In genomic region chr3:39146611-39147373, GRCh38 we compare ENCODE assay signal across 8 cellular contexts. TPM values are rescaled to one million over a fixed set of nuclear protein-coding genes. Genes with fewer than 3 reads are reported as not detected.
DNase-seq lines count a peak whose midpoint lies in the region; ATAC-seq, FAIRE-seq and TF ChIP-seq lines count a peak whose summit lies in the region.

No MANE protein-coding gene starts in this region.

- H3K27me3 Mint-ChIP-seq in activated T-helper 2 cell treated with anti-CD3 and anti-CD28 coated beads, Interferon-gamma antibody, Interleukin-2, Interleukin-4, amounts not matched to agents 10 μg/mL and 5 μg/mL and 100 μg/mL, durations not matched to agents 14 hours and 24 hours and 36 hours (ENCODE audit: low read depth), result no peaks in the 10 kb centered on the region
- peaks cover 2% of the 10 kb centered on the region for H3K27me3 Mint-ChIP-seq in type B pancreatic cell

- H3K9me3 ChIP-seq in PC-3 (ENCODE audit: low read length) (no peaks in the 10 kb centered on the region), pancreas (no peaks in the 10 kb centered on the region)

- no peaks in the 10 kb centered on the region for H3K9me3 Mint-ChIP-seq in activated T-helper 2 cell treated with anti-CD3 and anti-CD28 coated beads, Interferon-gamma antibody, Interleukin-2, Interleukin-4, amounts not matched to agents 10 μg/mL and 5 μg/mL and 100 μg/mL, durations not matched to agents 14 hours and 24 hours and 36 hours
- H3K9me3 Mint-ChIP-seq in type B pancreatic cell, result no peaks in the 10 kb centered on the region

- H3K9ac ChIP-seq in PC-3 (ENCODE audit: low read length), result 0 out of 2 replicates have a peak overlapping the region, but pooled peaks have one; percentile 2

- H3K4me3 Mint-ChIP-seq in activated T-helper 2 cell treated with anti-CD3 and anti-CD28 coated beads, Interferon-gamma antibody, Interleukin-2, Interleukin-4, amounts not matched to agents 10 μg/mL and 5 μg/mL and 100 μg/mL, durations not matched to agents 14 hours and 24 hours and 36 hours (ENCODE audit: low read depth), result peak overlapping the region; percentile 89
- H3K4me3 Mint-ChIP-seq in type B pancreatic cell, result peak overlapping the region; percentile 75

- H3K36me3 ChIP-seq in PC-3 (ENCODE audit: low read depth, low read length) (peaks cover 47% of the 10 kb centered on the region), pancreas (peaks cover 20 to 43% (median 28%) of the 10 kb centered on the region in 3 donors)

- ATAC-seq in PC-3 (peak; percentile 74), pancreas (peak; percentile 27 to 61 (median 50)), HG02981 (IDR thresholded peaks at IDR 0.05; ENCODE audit: unreplicated experiment) (no peak)

- H3K4me1 ChIP-seq in PC-3 (ENCODE audit: insufficient read depth, low read length) (peaks cover 76% of the 10 kb centered on the region), pancreas (peaks cover 56 to 77% (median 58%) of the 10 kb centered on the region in 3 donors)

- no peaks in the 10 kb centered on the region for H3K9me2 ChIP-seq in PC-3 (replicated peaks; ENCODE audit: low read length)

- peaks cover 57% of the 10 kb centered on the region for H3K4me1 Mint-ChIP-seq in activated T-helper 2 cell treated with anti-CD3 and anti-CD28 coated beads, Interferon-gamma antibody, Interleukin-2, Interleukin-4, amounts not matched to agents 10 μg/mL and 5 μg/mL and 100 μg/mL, durations not matched to agents 14 hours and 24 hours and 36 hours (ENCODE audit: low read depth)
- peaks cover 62% of the 10 kb centered on the region for H3K4me1 Mint-ChIP-seq in type B pancreatic cell (ENCODE audit: unreplicated experiment)

- peaks cover 90% of the 10 kb centered on the region for H3K79me2 ChIP-seq in PC-3 (ENCODE audit: low read length)

- no peak for FAIRE-seq in pancreas (lab: Jason Lieb, UNC)

- POLR2A ChIA-PET in PC-3 (lab: Charles Lee; ENCODE audit: unreplicated experiment), result no interaction called here

- H2AFZ ChIP-seq in PC-3 (ENCODE audit: low read length), result no peak overlapping the region

- peak overlapping the region; percentile 94 for H3K27ac Mint-ChIP-seq in activated T-helper 2 cell treated with anti-CD3 and anti-CD28 coated beads, Interferon-gamma antibody, Interleukin-2, Interleukin-4, amounts not matched to agents 10 μg/mL and 5 μg/mL and 100 μg/mL, durations not matched to agents 14 hours and 24 hours and 36 hours
- H3K27ac Mint-ChIP-seq in type B pancreatic cell, result peak overlapping the region; percentile 99

- H3K36me3 Mint-ChIP-seq in activated T-helper 2 cell treated with anti-CD3 and anti-CD28 coated beads, Interferon-gamma antibody, Interleukin-2, Interleukin-4, amounts not matched to agents 10 μg/mL and 5 μg/mL and 100 μg/mL, durations not matched to agents 14 hours and 24 hours and 36 hours (ENCODE audit: low read depth), result peaks cover 98% of the 10 kb centered on the region
- H3K36me3 Mint-ChIP-seq in type B pancreatic cell, result peaks cover 24% of the 10 kb centered on the region

- 40 to 49% methylated on average over 10 to 11 of the region's 11 CpGs for WGBS in pancreas, 2 donors

- BruUV-seq in PC-3 (replicated peaks; lab: Mats Ljungman, UMichigan), result no TSS peak

- H3K27ac ChIP-seq in PC-3 (ENCODE audit: low read length), result peak overlapping the region; percentile 64
- peak overlapping the region; percentile 9 to 100 (median 74) for H3K27ac ChIP-seq in pancreas

- H3K4me3 ChIP-seq in PC-3 (ENCODE audit: low read length) (peak overlapping the region; percentile 36), fibroblast of villous mesenchyme (ENCODE audit: low read depth, low read length) (peak overlapping the region; percentile 39), pancreas (peak overlapping the region in 2 of 4 donors; percentile 6 to 8)

- peak; percentile 87 for DNase-seq in AG08396 (ENCODE audit: low spot score)
- DNase-seq in GM20000 (ENCODE audit: low spot score), result peak; percentile 34
- peak; percentile 97 for DNase-seq in PC-3
- peak; percentile 65 for DNase-seq in activated T-helper 2 cell treated with anti-CD3 and anti-CD28 coated beads, Interferon-gamma antibody, Interleukin-2, Interleukin-4, amounts not matched to agents 10 μg/mL and 5 μg/mL and 100 μg/mL, durations not matched to agents 14 hours and 24 hours and 36 hours (ENCODE audit: low spot score)
- DNase-seq in fibroblast of villous mesenchyme (ENCODE audit: low read depth), result peak; percentile 96
- DNase-seq in pancreas, result peak in 5 of 6 donors; percentile 57 to 80 (median 74)
- DNase-seq in type B pancreatic cell (ENCODE audit: extremely low spot score, unreplicated experiment), result no peak

- intact Hi-C loops in PC-3 (cut with micrococcal nuclease) (no loop called here), pancreas (cut with DNase I) (no loop called here)
- intact Hi-C loops in activated T-helper 2 cell treated with anti-CD3 and anti-CD28 coated beads, Interferon-gamma antibody, Interleukin-2, Interleukin-4, amounts not matched to agents 10 μg/mL and 5 μg/mL and 100 μg/mL, durations not matched to agents 14 hours and 24 hours and 36 hours (cut with micrococcal nuclease), result no loop called here

- peak overlapping the region; percentile 98 for H3K4me2 ChIP-seq in PC-3 (ENCODE audit: low read length)

- CTCF ChIA-PET in PC-3 (lab: Charles Lee), result no interaction called here

- no peak for TF ChIP-seq CTCF in GM20000 (IDR thresholded peaks at IDR 0.05; ENCODE audit: extremely low read depth, missing control alignments)
- TF ChIP-seq CTCF in PC-3 (conservative IDR thresholded peaks at IDR 0.05; ENCODE audit: low read depth, low read length), result no peak
- TF ChIP-seq CTCF in fibroblast of villous mesenchyme (IDR thresholded peaks at IDR 0.05; ENCODE audit: insufficient read depth, low read depth, low read length), result no peak
- TF ChIP-seq CTCF in pancreas (IDR thresholded peaks at IDR 0.05), result no peak
- no peak for TF ChIP-seq CTCF in type B pancreatic cell (conservative IDR thresholded peaks at IDR 0.05)

- no peaks in the 10 kb centered on the region for H3F3A ChIP-seq in PC-3 (ENCODE audit: low read length, unreplicated experiment)

- peaks cover 91% of the 10 kb centered on the region for H4K20me1 ChIP-seq in PC-3 (ENCODE audit: low read length)

- H3K27me3 ChIP-seq in PC-3 (ENCODE audit: low read length) (no peaks in the 10 kb centered on the region), pancreas (no peaks in the 10 kb centered on the region)

RNA-seq across cellular contexts. Expression of gene CSRNP1, which starts 6.6 kb away (rescaled TPM):
- total RNA-seq in PC-3 (2014; rRNA removed), result 72.3 and 86.9 TPM in 2 replicates
- total RNA-seq in activated T-helper 2 cell treated with anti-CD3 and anti-CD28 coated beads, Interferon-gamma antibody, Interleukin-2, Interleukin-4, amounts not matched to agents 10 μg/mL and 5 μg/mL and 100 μg/mL, durations not matched to agents 14 hours and 24 hours and 36 hours, result 54.0 and 55.4 TPM in 2 replicates
- 16.8 and 20.7 TPM in 2 replicates for total RNA-seq in fibroblast of villous mesenchyme
- total RNA-seq in pancreas, result 10 to 100 TPM in 5 of 6 donors, 1 to 10 TPM in 1; 9.0 to 29.2 (median 13.4) TPM
- 10 to 100 TPM; 20.3 to 31.4 TPM for polyA plus RNA-seq in pancreas
- total RNA-seq in type B pancreatic cell (ENCODE audit: low replicate concordance), result 7.5 and 24.5 TPM in 2 replicates

RNA-seq across cellular contexts. Expression of gene TTC21A, which starts 39.3 kb away (rescaled TPM):
- 1.2 TPM in 2 replicates for total RNA-seq in PC-3 (2014; rRNA removed)
- total RNA-seq in activated T-helper 2 cell treated with anti-CD3 and anti-CD28 coated beads, Interferon-gamma antibody, Interleukin-2, Interleukin-4, amounts not matched to agents 10 μg/mL and 5 μg/mL and 100 μg/mL, durations not matched to agents 14 hours and 24 hours and 36 hours, result 0.55 TPM in 2 replicates
- 3.5 and 3.9 TPM in 2 replicates for total RNA-seq in fibroblast of villous mesenchyme
- total RNA-seq in pancreas, result 1 to 10 TPM; 3.1 to 9.6 (median 5.5) TPM
- 10 to 100 TPM; 21.7 to 31.3 TPM for polyA plus RNA-seq in pancreas
- 9.8 and 10.3 TPM in 2 replicates for total RNA-seq in type B pancreatic cell (ENCODE audit: low replicate concordance)

RNA-seq across cellular contexts. Expression of gene GORASP1, which starts 39.4 kb away (rescaled TPM):
- 47.4 and 58.9 TPM in 2 replicates for total RNA-seq in PC-3 (2014; rRNA removed)
- 31.8 and 32.6 TPM in 2 replicates for total RNA-seq in activated T-helper 2 cell treated with anti-CD3 and anti-CD28 coated beads, Interferon-gamma antibody, Interleukin-2, Interleukin-4, amounts not matched to agents 10 μg/mL and 5 μg/mL and 100 μg/mL, durations not matched to agents 14 hours and 24 hours and 36 hours
- 44.9 and 50.9 TPM in 2 replicates for total RNA-seq in fibroblast of villous mesenchyme
- total RNA-seq in pancreas, result 10 to 100 TPM; 25.9 to 48.6 (median 31.6) TPM
- 10 to 100 TPM; 56.2 to 79.6 TPM for polyA plus RNA-seq in pancreas
- 76.5 and 98.4 TPM in 2 replicates for total RNA-seq in type B pancreatic cell (ENCODE audit: low replicate concordance)

RNA-seq across cellular contexts. Expression of gene XIRP1, which starts 45.6 kb away (rescaled TPM):
- not detected in 2 replicates for total RNA-seq in PC-3 (2014; rRNA removed)
- 4.3 and 4.7 TPM in 2 replicates for total RNA-seq in activated T-helper 2 cell treated with anti-CD3 and anti-CD28 coated beads, Interferon-gamma antibody, Interleukin-2, Interleukin-4, amounts not matched to agents 10 μg/mL and 5 μg/mL and 100 μg/mL, durations not matched to agents 14 hours and 24 hours and 36 hours
- under 0.01 TPM in 1 of 2 replicates, not detected in the other for total RNA-seq in fibroblast of villous mesenchyme
- under 1 TPM in 2 of 6 donors, not detected in 4; 0.09 to 0.43 TPM for total RNA-seq in pancreas
- under 1 TPM; 0.08 to 0.14 TPM for polyA plus RNA-seq in pancreas
- total RNA-seq in type B pancreatic cell (ENCODE audit: low replicate concordance), result 0.12 TPM in 1 of 2 replicates, not detected in the other
